ENCODE assay signal across 19 cellular contexts in the genomic region with DNA sequence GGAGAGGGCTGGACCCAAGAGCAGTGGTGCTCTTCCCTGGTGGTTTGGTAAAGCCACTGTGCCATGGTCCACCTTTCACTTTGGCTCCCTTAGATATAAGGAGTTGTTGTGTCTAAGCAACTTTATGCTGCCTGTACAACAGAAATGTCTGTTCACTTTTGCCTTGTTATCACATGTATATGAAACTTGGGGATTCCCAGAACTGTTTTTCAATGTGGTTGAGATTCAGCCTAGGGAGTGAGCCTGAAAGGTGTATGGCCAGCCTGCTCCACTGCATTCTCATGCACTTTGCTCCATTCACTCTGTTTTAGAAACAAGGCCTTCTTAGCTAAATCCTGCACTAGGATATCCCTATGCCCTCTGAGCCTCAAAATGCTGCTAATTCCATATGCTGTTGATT.
DNase-seq lines count a peak whose midpoint lies in the region; ATAC-seq, FAIRE-seq and TF ChIP-seq lines count a peak whose summit lies in the region.
"Had no signal": no experiment of that assay in that cellular context is flagged by ENCODE, and none has a peak within 500 bp of the region (broad histone marks: within the 10 kb centered on the region; RNA-seq: fewer than 3 reads in every experiment).

No MANE protein-coding gene starts in this region.

- H3K27me3 Mint-ChIP-seq in neural crest cell (ENCODE audit: low read depth) = no peaks in the 10 kb centered on the region
- H3K27me3 Mint-ChIP-seq: activated CD8-positive, alpha-beta memory T cell treated with anti-CD3 and anti-CD28 coated beads, Interleukin-2, amount 10 ng/mL, durations not matched to agents 7 days and 5 days; activated naive CD8-positive, alpha-beta T cell treated with anti-CD3 and anti-CD28 coated beads for 36 hours; activated T-helper 17 cell treated with anti-CD3 and anti-CD28 coated beads, Interleukin-2, amount 50 U/mL, for 72 hours had no signal

- H2BK5ac ChIP-seq in IMR-90 (ENCODE audit: low read depth, low read length, poor library complexity, severe bottlenecking) = no peak overlapping the region

- H3K9me1 ChIP-seq in IMR-90 (ENCODE audit: insufficient read depth, low read length) = 0 out of 2 replicates have a peak, but pooled peaks cover 6% of the 10 kb centered on the region

- POLR2A ChIA-PET in IMR-90 (lab: Charles Lee; ENCODE audit: unreplicated experiment) = interaction anchor here (0.6 kb wide), 1 partner anchor 72 kb away, joined by 3 read pairs; no protein-coding TSS in a partner anchor
- POLR2A ChIA-PET in RWPE1 (lab: Yijun Ruan, JAX; ENCODE audit: low non-redundant PET) = no interaction called here

- no peak overlapping the region for H3K4ac ChIP-seq in IMR-90 (ENCODE audit: low read depth, low read length)

- no peak overlapping the region for H2BK20ac ChIP-seq in IMR-90 (ENCODE audit: low read depth, low read length)

- H3K18ac ChIP-seq in IMR-90 (ENCODE audit: low read depth, low read length) = no peak overlapping the region

- peaks cover 10% of the 10 kb centered on the region; the same call in 1 of the 2 replicates for H4K20me1 ChIP-seq in IMR-90 (ENCODE audit: insufficient read depth, low read length)

- no peaks in the 10 kb centered on the region for H3K27me3 ChIP-seq in IMR-90 (ENCODE audit: control insufficient read depth, insufficient read depth, low read length)

- peaks cover 26% of the 10 kb centered on the region for H3K4me1 Mint-ChIP-seq in neural crest cell

- H3K9me3 ChIP-seq in IMR-90 (ENCODE audit: control insufficient read depth, insufficient read depth, low read length) = no peaks in the 10 kb centered on the region
- H3K9me3 ChIP-seq: lower lobe of right lung, thoracic aorta had no signal

- H3K9me3 Mint-ChIP-seq in neural crest cell = no peaks in the 10 kb centered on the region

- dilution Hi-C loops in IMR-90 (cut with HindIII; ENCODE audit: low sequenced_read_pairs, unreplicated experiment) = no loop called here

- H3K36me3 Mint-ChIP-seq in neural crest cell (ENCODE audit: low read depth) = no peaks in the 10 kb centered on the region
- H3K36me3 Mint-ChIP-seq: activated CD8-positive, alpha-beta memory T cell treated with anti-CD3 and anti-CD28 coated beads, Interleukin-2, amount 10 ng/mL, durations not matched to agents 7 days and 5 days had no signal

- no peaks in the 10 kb centered on the region for H3K36me3 ChIP-seq in IMR-90 (ENCODE audit: control insufficient read depth, insufficient read depth, low read length)
- H3K36me3 ChIP-seq: lower lobe of right lung, thoracic aorta had no signal

- peaks cover 6 to 24% of the 10 kb centered on the region in 2 experiments; a peak in 3 of 4 replicates for H3K79me1 ChIP-seq in IMR-90 (ENCODE audit: low read depth in 1 of 2, low read length in 2 of 2)

- H3K4me3 Mint-ChIP-seq in neural crest cell = peak overlapping the region; percentile 22
- H3K4me3 Mint-ChIP-seq: activated CD8-positive, alpha-beta memory T cell treated with anti-CD3 and anti-CD28 coated beads, Interleukin-2, amount 10 ng/mL, durations not matched to agents 7 days and 5 days; activated naive CD8-positive, alpha-beta T cell treated with anti-CD3 and anti-CD28 coated beads for 36 hours; activated T-helper 17 cell treated with anti-CD3 and anti-CD28 coated beads, Interleukin-2, amount 50 U/mL, for 72 hours had no signal

- no peak overlapping the region for H3K4me2 ChIP-seq in IMR-90 (ENCODE audit: low read depth, low read length)

- no peak overlapping the region for H3K4me3 ChIP-seq in IMR-90 (ENCODE audit: insufficient read depth, low read depth, low read length)
- H3K4me3 ChIP-seq: K562, lower lobe of right lung, thoracic aorta had no signal

- no peak overlapping the region for H2AK5ac ChIP-seq in IMR-90 (ENCODE audit: low read depth, low read length)

- no peak overlapping the region for H4K8ac ChIP-seq in IMR-90 (ENCODE audit: low read depth in 2 of 2, low read length in 2 of 2)

- no peak for TF ChIP-seq RAD21 in IMR-90 (IDR thresholded peaks at IDR 0.05; ENCODE audit: low read length)

- no TSS peak for BruUV-seq in IMR-90 (replicated peaks; lab: Mats Ljungman, UMichigan)

- no peak overlapping the region for H3K27ac Mint-ChIP-seq in neural crest cell (ENCODE audit: unreplicated experiment)
- H3K27ac Mint-ChIP-seq: activated CD8-positive, alpha-beta memory T cell treated with anti-CD3 and anti-CD28 coated beads, Interleukin-2, amount 10 ng/mL, durations not matched to agents 7 days and 5 days; activated naive CD8-positive, alpha-beta T cell treated with anti-CD3 and anti-CD28 coated beads for 36 hours; activated T-helper 17 cell treated with anti-CD3 and anti-CD28 coated beads, Interleukin-2, amount 50 U/mL, for 72 hours had no signal

- CTCF ChIA-PET in IMR-90 (lab: Yijun Ruan, JAX) = no interaction called here
- CTCF ChIA-PET in RWPE1 (lab: Yijun Ruan, JAX) = interaction anchor here (0.6 to 0.7 kb wide), 2 partner anchors 56 to 465 kb away, joined by 3 to 5 read pairs; no protein-coding TSS in a partner anchor

- in situ Hi-C loops in IMR-90 (cut with MboI; ENCODE audit: low sequenced_read_pairs) = no loop called here

- no peak overlapping the region for H2BK120ac ChIP-seq in IMR-90 (ENCODE audit: low read depth, low read length)

- H2AK9ac ChIP-seq in IMR-90 (replicated peaks; ENCODE audit: low read depth, low read length, poor library complexity) = no peak overlapping the region

- H3K27ac ChIP-seq in IMR-90 (ENCODE audit: insufficient read depth, low read length) = no peak overlapping the region
- H3K27ac ChIP-seq in RWPE1 = no peak overlapping the region
- H3K27ac ChIP-seq: lower lobe of right lung, thoracic aorta had no signal

- intact Hi-C loops in IMR-90 (cut with micrococcal nuclease) = no loop called here

- no peak overlapping the region for H4K5ac ChIP-seq in IMR-90 (ENCODE audit: low read depth, low read length)

- no peak overlapping the region for H4K91ac ChIP-seq in IMR-90 (ENCODE audit: insufficient read depth, low read depth, low read length)

- no peak overlapping the region for H3K56ac ChIP-seq in IMR-90 (ENCODE audit: extremely low read depth, insufficient read depth, low read length)

- H2BK15ac ChIP-seq in IMR-90 (ENCODE audit: low read depth, low read length) = no peak overlapping the region

- no peak for TF ChIP-seq POLR2A in IMR-90 (IDR thresholded peaks at IDR 0.05; ENCODE audit: low read depth, low read length)

- H3K23ac ChIP-seq in IMR-90 (ENCODE audit: low read depth, low read length) = no peak overlapping the region

- H2AFZ ChIP-seq in IMR-90 (replicated peaks; ENCODE audit: low read length, poor library complexity) = no peak overlapping the region

- H3K4me1 ChIP-seq in IMR-90 (ENCODE audit: control insufficient read depth, insufficient read depth, low read length) = peaks cover 6% of the 10 kb centered on the region

- H3K9ac ChIP-seq in IMR-90 (ENCODE audit: low read depth, low read length) = no peak overlapping the region

- TF ChIP-seq CTCF in IMR-90 (conservative IDR thresholded peaks at IDR 0.05; ENCODE audit: low read depth, low read length) (no peak), neural crest cell (conservative IDR thresholded peaks at IDR 0.05) (no peak), RWPE1 (conservative IDR thresholded peaks at IDR 0.05; ENCODE audit: low read depth) (no peak)

- no peak for FAIRE-seq in urothelium cell line (lab: Jason Lieb, UNC)
- FAIRE-seq: K562 had no signal

- DNase-seq in IMR-90 (no peak), neural crest cell (ENCODE audit: low read depth, low spot score) (no peak), HK-2 (ENCODE audit: unreplicated experiment) (no peak), RWPE1 (ENCODE audit: low spot score) (no peak), urothelium cell line (ENCODE audit: low spot score) (no peak)
- DNase-seq: activated CD4-positive, alpha-beta T cell treated with anti-CD3 and anti-CD28 coated beads for 1 hour; activated CD8-positive, alpha-beta memory T cell treated with anti-CD3 and anti-CD28 coated beads, Interleukin-2, amount 10 ng/mL, durations not matched to agents 7 days and 5 days; activated naive CD8-positive, alpha-beta T cell treated with anti-CD3 and anti-CD28 coated beads for 36 hours; cortex of kidney; lower lobe of right lung; NCI-H1930; NCI-H446; occipital lobe; RPMI8226 had no signal

- 0 out of 2 replicates have a peak overlapping the region, but pooled peaks have one; percentile 27 for H3K14ac ChIP-seq in IMR-90 (replicated peaks; ENCODE audit: low read depth, low read length)

- peak; percentile 55 for ATAC-seq in GM18517 (IDR thresholded peaks at IDR 0.05; ENCODE audit: unreplicated experiment)
- peak; percentile 39 for ATAC-seq in GM19468 (IDR thresholded peaks at IDR 0.05; ENCODE audit: extremely low read depth, unreplicated experiment)
- no peak for ATAC-seq in IMR-90 (ENCODE audit: low read depth)
- ATAC-seq: activated CD8-positive, alpha-beta memory T cell treated with anti-CD3 and anti-CD28 coated beads, Interleukin-2, amount 10 ng/mL, durations not matched to agents 7 days and 5 days; activated T-helper 17 cell treated with anti-CD3 and anti-CD28 coated beads, Interleukin-2, amount 50 U/mL, for 72 hours; K562 had no signal

TF ChIP-seq in IMR-90, 13 proteins besides CTCF, POLR2A, EP300 and RAD21:
- TF ChIP-seq BHLHE40 (IDR thresholded peaks at IDR 0.05; ENCODE audit: low read depth, low read length) (no peak), RCOR1 (IDR thresholded peaks at IDR 0.05; ENCODE audit: insufficient replicate concordance, low read length) (no peak), FOS (IDR thresholded peaks at IDR 0.05; ENCODE audit: low read depth, low read length) (no peak), RFX5 (IDR thresholded peaks at IDR 0.05; ENCODE audit: low read depth, low read length) (no peak), SMC3 (IDR thresholded peaks at IDR 0.05; ENCODE audit: low read depth, low read length) (no peak), CEBPB (IDR thresholded peaks at IDR 0.05; ENCODE audit: low read depth, low read length) (no peak), NFE2L2 (IDR thresholded peaks at IDR 0.05; ENCODE audit: low read depth, low read length) (no peak), MXI1 (IDR thresholded peaks at IDR 0.05; ENCODE audit: borderline replicate concordance, low read depth, low read length) (no peak), MAZ (IDR thresholded peaks at IDR 0.05; ENCODE audit: borderline replicate concordance, low read depth, low read length) (no peak), MAFK (IDR thresholded peaks at IDR 0.05; ENCODE audit: low read depth, low read length) (no peak), CHD1 (IDR thresholded peaks at IDR 0.05; ENCODE audit: low read depth, low read length) (no peak)
- TF ChIP-seq, protein P1, sequence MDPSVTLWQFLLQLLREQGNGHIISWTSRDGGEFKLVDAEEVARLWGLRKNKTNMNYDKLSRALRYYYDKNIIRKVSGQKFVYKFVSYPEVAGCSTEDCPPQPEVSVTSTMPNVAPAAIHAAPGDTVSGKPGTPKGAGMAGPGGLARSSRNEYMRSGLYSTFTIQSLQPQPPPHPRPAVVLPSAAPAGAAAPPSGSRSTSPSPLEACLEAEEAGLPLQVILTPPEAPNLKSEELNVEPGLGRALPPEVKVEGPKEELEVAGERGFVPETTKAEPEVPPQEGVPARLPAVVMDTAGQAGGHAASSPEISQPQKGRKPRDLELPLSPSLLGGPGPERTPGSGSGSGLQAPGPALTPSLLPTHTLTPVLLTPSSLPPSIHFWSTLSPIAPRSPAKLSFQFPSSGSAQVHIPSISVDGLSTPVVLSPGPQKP (IDR thresholded peaks at IDR 0.05; ENCODE audit: borderline replicate concordance, low read depth, low read length) = no peak
